Comparison of ENCODE assay signal across 8 cellular contexts in the genomic region with DNA sequence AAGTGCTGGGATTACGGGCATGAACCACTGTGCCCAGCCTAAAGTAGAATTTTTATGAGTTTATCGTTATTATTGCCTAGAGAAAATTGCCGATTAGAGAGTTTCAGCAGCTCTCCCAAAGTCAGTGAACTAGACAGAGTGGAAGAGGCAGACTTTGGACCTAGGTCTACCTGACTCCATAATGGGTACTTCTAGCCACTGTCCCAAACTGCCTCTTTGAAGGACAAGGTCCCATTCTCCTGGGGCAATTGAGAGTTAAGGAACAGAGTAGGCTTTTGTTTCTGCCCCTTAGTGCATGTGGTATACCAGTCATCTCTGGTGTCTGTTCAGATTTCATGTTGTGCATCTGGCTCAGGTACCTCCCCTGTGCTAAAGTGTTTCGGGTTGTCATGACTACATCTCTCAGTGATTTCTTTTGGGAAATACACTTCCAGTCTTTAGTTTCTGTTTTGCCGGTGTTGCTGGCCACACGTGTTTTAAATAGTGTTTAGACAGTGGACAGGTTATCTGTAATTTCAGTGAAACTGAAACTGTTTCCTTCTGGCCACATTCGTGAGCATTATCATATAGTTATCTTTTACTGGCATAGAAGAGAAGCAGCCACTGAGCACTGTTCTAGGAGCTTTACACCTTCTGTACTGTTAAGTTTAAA. TPM values are rescaled to one million over a fixed set of nuclear protein-coding genes. Genes with fewer than 3 reads are reported as not detected.
DNase-seq lines count a peak whose midpoint lies in the region; ATAC-seq and TF ChIP-seq lines count a peak whose summit lies in the region.

No MANE protein-coding gene starts in this region.

- H3K9me3 ChIP-seq in subcutaneous abdominal adipose tissue (ENCODE audit: control insufficient read depth in 5 of 5, low read length in 5 of 5) (no peaks in the 10 kb centered on the region), BE2C (no peaks in the 10 kb centered on the region)

- no peak overlapping the region for H3K27ac Mint-ChIP-seq in central memory CD8-positive, alpha-beta T cell (ENCODE audit: low read depth)
- H3K27ac Mint-ChIP-seq in chondrocyte (ENCODE audit: unreplicated experiment): no peak overlapping the region

- H3K4me3 Mint-ChIP-seq in central memory CD8-positive, alpha-beta T cell: no peak overlapping the region
- no peak overlapping the region for H3K4me3 Mint-ChIP-seq in chondrocyte (ENCODE audit: unreplicated experiment)

- peak overlapping the region; percentile 66 for H2AFZ ChIP-seq in ACC112 (ENCODE audit: low read length, unreplicated experiment)

- H3K9me3 Mint-ChIP-seq in central memory CD8-positive, alpha-beta T cell: no peaks in the 10 kb centered on the region
- H3K9me3 Mint-ChIP-seq in chondrocyte (ENCODE audit: low read depth): no peaks in the 10 kb centered on the region

- H3K4me3 ChIP-seq in ACC112 (ENCODE audit: low read depth, low read length) (peak overlapping the region; percentile 48), subcutaneous abdominal adipose tissue (ENCODE audit: low read depth in 1 of 5, low read length in 5 of 5) (peak overlapping the region in 3 of 5 donors; percentile 0 to 37 (median 3)), BE2C (ENCODE audit: low read depth, low read length) (no peak overlapping the region)

- TF ChIP-seq CTCF in chondrocyte (IDR thresholded peaks at IDR 0.05) (no peak), BE2C (IDR thresholded peaks at IDR 0.05; ENCODE audit: low read depth, low read length) (no peak)

- DNase-seq in central memory CD8-positive, alpha-beta T cell (ENCODE audit: low spot score in 2 of 2): no peak
- no peak for DNase-seq in chondrocyte (ENCODE audit: low spot score)
- DNase-seq in C1 segment of cervical spinal cord (lab: John Stamatoyannopoulos, UW): no peak
- DNase-seq in BE2C: no peak

- H3K36me3 Mint-ChIP-seq in central memory CD8-positive, alpha-beta T cell (ENCODE audit: insufficient read depth): no peaks in the 10 kb centered on the region
- peaks cover 4% of the 10 kb centered on the region for H3K36me3 Mint-ChIP-seq in chondrocyte (ENCODE audit: low read depth)

- no peaks in the 10 kb centered on the region for H3K36me3 ChIP-seq in ACC112 (ENCODE audit: insufficient read depth, low read length)
- no peaks in the 10 kb centered on the region for H3K36me3 ChIP-seq in subcutaneous abdominal adipose tissue (ENCODE audit: control insufficient read depth in 5 of 5, insufficient read depth in 5 of 5, low read length in 5 of 5)
- no peaks in the 10 kb centered on the region for H3K36me3 ChIP-seq in BE2C

- peak overlapping the region in 1 of 5 donors; percentile 46 for H3K9ac ChIP-seq in subcutaneous abdominal adipose tissue (ENCODE audit: low read length in 5 of 5)

- H3K4me1 Mint-ChIP-seq in central memory CD8-positive, alpha-beta T cell: no peaks in the 10 kb centered on the region
- H3K4me1 Mint-ChIP-seq in chondrocyte (ENCODE audit: low read depth): peaks cover 6% of the 10 kb centered on the region

- no peaks in the 10 kb centered on the region for H3K27me3 Mint-ChIP-seq in central memory CD8-positive, alpha-beta T cell
- H3K27me3 Mint-ChIP-seq in chondrocyte (ENCODE audit: low read depth): no peaks in the 10 kb centered on the region

- H3K4me1 ChIP-seq in ACC112 (ENCODE audit: control insufficient read depth, insufficient read depth, low read length, unreplicated experiment): peaks cover 2% of the 10 kb centered on the region
- peaks cover 0 to 25% (median 9%) of the 10 kb centered on the region in 5 donors for H3K4me1 ChIP-seq in subcutaneous abdominal adipose tissue (ENCODE audit: control insufficient read depth in 5 of 5, insufficient read depth in 5 of 5, low read length in 5 of 5)
- no peaks in the 10 kb centered on the region for H3K4me1 ChIP-seq in BE2C

- H3K27ac ChIP-seq in ACC112 (ENCODE audit: low read depth, low read length): no peak overlapping the region
- no peak overlapping the region for H3K27ac ChIP-seq in subcutaneous abdominal adipose tissue (ENCODE audit: low read depth, low read length)

- H3K27me3 ChIP-seq in ACC112 (ENCODE audit: insufficient read depth, low read length) (no peaks in the 10 kb centered on the region), subcutaneous abdominal adipose tissue (ENCODE audit: control insufficient read depth in 5 of 5, insufficient read depth in 4 of 5, low read length in 5 of 5) (no peaks in the 10 kb centered on the region), BE2C (no peaks in the 10 kb centered on the region)

- H3K79me2 ChIP-seq in ACC112 (ENCODE audit: control insufficient read depth, insufficient read depth, low read length, unreplicated experiment): no peaks in the 10 kb centered on the region

- peak; percentile 68 for ATAC-seq in GM19328 (IDR thresholded peaks at IDR 0.05; ENCODE audit: unreplicated experiment)
- ATAC-seq in HG03280 (IDR thresholded peaks at IDR 0.05; ENCODE audit: unreplicated experiment): peak; percentile 96
- peak; percentile 28 for ATAC-seq in central memory CD8-positive, alpha-beta T cell (replicated peaks; ENCODE audit: extremely low read depth, poor library complexity, severe bottlenecking)

RNA-seq across cellular contexts. Expression of gene TMEM236, which starts 4.7 kb away (rescaled TPM):
- 0.07 to 0.23 TPM (median 0.22 TPM) in 3 replicates for total RNA-seq in chondrocyte
- polyA plus RNA-seq in BE2C (2012; ENCODE audit: insufficient read depth, insufficient read length, low read depth): 0.23 TPM

RNA-seq across cellular contexts. Expression of gene MRC1, which starts 52.5 kb away (rescaled TPM):
- 0.07 TPM in 1 of 3 replicates, not detected in the others for total RNA-seq in chondrocyte
- polyA plus RNA-seq in BE2C (2012; ENCODE audit: insufficient read depth, insufficient read length, low read depth): 1.5 TPM

Comparison
In these comparisons a context has a peak if more than half of its experiments do, and no peak if none do; other contexts are left out.
1. ATAC-seq: peak in every context shown above with its lines; median percentile 96 in HG03280; 68 in GM19328; 28 in central memory CD8-positive, alpha-beta T cell.